ENCODE assay signal across 11 cellular contexts in genomic region chr18:59834267-59834666, GRCh38.
DNase-seq lines count a peak whose midpoint lies in the region; ATAC-seq, FAIRE-seq and TF ChIP-seq lines count a peak whose summit lies in the region.
"Had no signal": no experiment of that assay in that cellular context is flagged by ENCODE, and none has a peak within 500 bp of the region (broad histone marks: within the 10 kb centered on the region; RNA-seq: fewer than 3 reads in every experiment).

No MANE protein-coding gene starts in this region.

- H3K79me2 ChIP-seq in GM23338 (replicated peaks; ENCODE audit: insufficient read depth) (no peaks in the 10 kb centered on the region), HepG2 (ENCODE audit: insufficient read depth, low read length) (no peaks in the 10 kb centered on the region)

- H3K4me2 ChIP-seq in GM23338, result peak overlapping the region; percentile 22
- no peak overlapping the region for H3K4me2 ChIP-seq in HepG2 (ENCODE audit: low read depth, low read length)

- H3K27me3 ChIP-seq in GM23338 (ENCODE audit: insufficient read depth) (no peaks in the 10 kb centered on the region), HepG2 (ENCODE audit: control insufficient read depth in 1 of 2, insufficient read depth in 2 of 2, low read length in 2 of 2) (peaks cover 0 to 6% of the 10 kb centered on the region in 2 experiments; a peak in 1 of 5 replicates)

- TF ChIP-seq RAD21 in HepG2 (CRISPR knock-in tag; IDR thresholded peaks at IDR 0.05), result no peak

- H3K9me3 ChIP-seq in HepG2 (ENCODE audit: low read length), result no peaks in the 10 kb centered on the region

- TF ChIP-seq CTCF in GM23338 (conservative IDR thresholded peaks at IDR 0.05; ENCODE audit: low read depth in 2 of 2) (no peak), HepG2 (CRISPR knock-in tag; IDR thresholded peaks at IDR 0.05) (no peak)

- no TSS peak for BruUV-seq in HepG2 (replicated peaks; lab: Mats Ljungman, UMichigan)

- H3K4me3 ChIP-seq in GM23338 (peak overlapping the region; percentile 18; the same call in 1 of the 2 replicates), HepG2 (replicated peaks in 1 of 3; ENCODE audit: insufficient read depth in 1 of 3, low read depth in 2 of 3, low read length in 3 of 3) (no peak overlapping the region)

- H3F3A ChIP-seq in GM23338 (replicated peaks; ENCODE audit: low read depth), result no peaks in the 10 kb centered on the region

- peak; percentile 23 to 34 for DNase-seq in activated T-cell treated with anti-CD3 and anti-CD28 coated beads, Interleukin-2, amount 50 U/mL, for 72 hours
- DNase-seq in activated T-cell treated with anti-CD3 and anti-CD28 coated beads for 4 hours (no peak), GM23338 (ENCODE audit: low spot score) (no peak), HepG2 (ENCODE audit: low spot score) (no peak), T-cell (no peak), kidney tubule cell (ENCODE audit: low spot score) (no peak)
- DNase-seq: EL, NCI-H1436 treated with DMSO at 0.1 percent for 48 hours had no signal

- H3K4me1 Mint-ChIP-seq in activated T-cell treated with anti-CD3 and anti-CD28 coated beads, Interleukin-2, amount 50 U/mL, for 72 hours (ENCODE audit: low read depth), result peaks cover 16% of the 10 kb centered on the region
- H3K4me1 Mint-ChIP-seq in GM23338 (peaks cover 33% of the 10 kb centered on the region), T-cell (peaks cover 0 to 2% (median 0%) of the 10 kb centered on the region in 3 donors)
- H3K4me1 Mint-ChIP-seq in stimulated activated memory B cell treated with anti-CD40 and anti-IgM and Interleukin-4, amounts not matched to agents 10 μg/mL and 1 μg/mL and 100 μg/mL, for 72 hours, result peaks cover 22% of the 10 kb centered on the region

- no peaks in the 10 kb centered on the region for H3K9me3 Mint-ChIP-seq in activated T-cell treated with anti-CD3 and anti-CD28 coated beads, Interleukin-2, amount 50 U/mL, for 72 hours
- peaks cover 5% of the 10 kb centered on the region; the same call in 2 of the 3 replicates for H3K9me3 Mint-ChIP-seq in GM23338
- no peaks in the 10 kb centered on the region for H3K9me3 Mint-ChIP-seq in stimulated activated memory B cell treated with anti-CD40 and anti-IgM and Interleukin-4, amounts not matched to agents 10 μg/mL and 1 μg/mL and 100 μg/mL, for 72 hours
- H3K9me3 Mint-ChIP-seq in T-cell, result no peaks in the 10 kb centered on the region

- H3K27me3 Mint-ChIP-seq in activated T-cell treated with anti-CD3 and anti-CD28 coated beads, Interleukin-2, amount 50 U/mL, for 72 hours (ENCODE audit: low read depth), result peaks cover 32% of the 10 kb centered on the region
- H3K27me3 Mint-ChIP-seq in GM23338 (ENCODE audit: insufficient read depth, low read depth, poor library complexity), result peaks cover 1% of the 10 kb centered on the region
- H3K27me3 Mint-ChIP-seq in stimulated activated memory B cell treated with anti-CD40 and anti-IgM and Interleukin-4, amounts not matched to agents 10 μg/mL and 1 μg/mL and 100 μg/mL, for 72 hours, result no peaks in the 10 kb centered on the region
- H3K27me3 Mint-ChIP-seq in T-cell, result no peaks in the 10 kb centered on the region

- in situ Hi-C loops in HepG2 (cut with HindIII; ENCODE audit: extremely low pct_ligation_motif_present, low pct_unique_long_range_greater_than_20kb), result loop anchor here (25.0 kb wide), 1 partner anchor 703 kb away; no protein-coding TSS in a partner anchor

- peak; percentile 82 to 91 for ATAC-seq in activated T-cell treated with anti-CD3 and anti-CD28 coated beads, Interleukin-2, amount 50 U/mL, for 72 hours (replicated peaks in 1 of 2)
- ATAC-seq in GM23338 (no peak), HG03342 (IDR thresholded peaks at IDR 0.05; ENCODE audit: unreplicated experiment) (peak; percentile 46), HepG2 (no peak), T-cell (replicated peaks in 1 of 4) (no peak)
- peak; percentile 67 for ATAC-seq in stimulated activated memory B cell treated with anti-CD40 and anti-IgM and Interleukin-4, amounts not matched to agents 10 μg/mL and 1 μg/mL and 100 μg/mL, for 72 hours

- H3K4me1 ChIP-seq in GM23338 (ENCODE audit: insufficient read depth), result peaks cover 37% of the 10 kb centered on the region
- no peaks in the 10 kb centered on the region for H3K4me1 ChIP-seq in HepG2 (ENCODE audit: insufficient read depth, low read length)

- CTCF ChIA-PET in HepG2 (lab: Yijun Ruan, JAX; ENCODE audit: low intra/inter-chr PET ratio, low total read pairs), result no interaction called here
- CTCF ChIA-PET in T-cell (lab: Charles Lee), result no interaction called here

- H3K27ac Mint-ChIP-seq in activated T-cell treated with anti-CD3 and anti-CD28 coated beads, Interleukin-2, amount 50 U/mL, for 72 hours, result peak overlapping the region; percentile 30
- H3K27ac Mint-ChIP-seq in GM23338, result no peak overlapping the region; the same call in 1 of the 2 replicates
- H3K27ac Mint-ChIP-seq in stimulated activated memory B cell treated with anti-CD40 and anti-IgM and Interleukin-4, amounts not matched to agents 10 μg/mL and 1 μg/mL and 100 μg/mL, for 72 hours, result no peak overlapping the region
- H3K27ac Mint-ChIP-seq in T-cell, result no peak overlapping the region

- intact Hi-C loops in HepG2 (cut with micrococcal nuclease; ENCODE audit: unreplicated experiment), result loop anchor here (10.0 kb wide), 2 partner anchors 141 to 581 kb away; no protein-coding TSS in a partner anchor

- no peak for FAIRE-seq in HepG2 (lab: Jason Lieb, UNC)
- FAIRE-seq: HTR-8/SVneo had no signal

- H4K20me1 ChIP-seq in GM23338 (replicated peaks; ENCODE audit: insufficient read depth), result no peaks in the 10 kb centered on the region
- no peaks in the 10 kb centered on the region for H4K20me1 ChIP-seq in HepG2 (ENCODE audit: insufficient read depth, low read length)

- H3K36me3 ChIP-seq in GM23338 (ENCODE audit: insufficient read depth) (no peaks in the 10 kb centered on the region), HepG2 (replicated peaks in 1 of 2; ENCODE audit: control insufficient read depth in 1 of 2, insufficient read depth in 2 of 2, low read length in 2 of 2) (no peaks in the 10 kb centered on the region)

- peak overlapping the region; percentile 5 to 71 for H3K4me3 Mint-ChIP-seq in activated T-cell treated with anti-CD3 and anti-CD28 coated beads, Interleukin-2, amount 50 U/mL, for 72 hours
- H3K4me3 Mint-ChIP-seq in GM23338 (no peak overlapping the region), T-cell (no peak overlapping the region)
- H3K4me3 Mint-ChIP-seq in stimulated activated memory B cell treated with anti-CD40 and anti-IgM and Interleukin-4, amounts not matched to agents 10 μg/mL and 1 μg/mL and 100 μg/mL, for 72 hours, result peak overlapping the region; percentile 39

- POLR2A ChIA-PET in HepG2 (lab: Yijun Ruan, JAX), result no interaction called here
- POLR2A ChIA-PET in T-cell (lab: Charles Lee), result no interaction called here

- no peaks in the 10 kb centered on the region for H3K36me3 Mint-ChIP-seq in activated T-cell treated with anti-CD3 and anti-CD28 coated beads, Interleukin-2, amount 50 U/mL, for 72 hours (ENCODE audit: insufficient read depth in 2 of 2)
- H3K36me3 Mint-ChIP-seq in GM23338 (ENCODE audit: low read depth) (no peaks in the 10 kb centered on the region), T-cell (no peaks in the 10 kb centered on the region)
- no peaks in the 10 kb centered on the region for H3K36me3 Mint-ChIP-seq in stimulated activated memory B cell treated with anti-CD40 and anti-IgM and Interleukin-4, amounts not matched to agents 10 μg/mL and 1 μg/mL and 100 μg/mL, for 72 hours

- H3K9ac ChIP-seq in HepG2 (ENCODE audit: insufficient read depth, low read depth, low read length), result no peak overlapping the region

- no peak for TF ChIP-seq POLR2A in HepG2 (IDR thresholded peaks at IDR 0.05; ENCODE audit: insufficient read depth in 1 of 2, low read depth in 2 of 2, low read length in 2 of 2)

- H2AFZ ChIP-seq in GM23338 (no peak overlapping the region), HepG2 (ENCODE audit: low read length) (no peak overlapping the region)

- 4% methylated on average over 3 of the region's 3 CpGs for WGBS in HepG2 (ENCODE audit: low lambda C conversion rate)

- TF ChIP-seq EP300 in HepG2 (IDR thresholded peaks at IDR 0.05; ENCODE audit: low read depth in 2 of 2, low read length in 2 of 2) (no peak), HepG2 (CRISPR knock-in tag; IDR thresholded peaks at IDR 0.05; ENCODE audit: borderline replicate concordance) (no peak)

- H3K27ac ChIP-seq in GM23338 (ENCODE audit: low read depth), result 0 out of 2 replicates have a peak overlapping the region, but pooled peaks have one; percentile 16
- no peak overlapping the region for H3K27ac ChIP-seq in HepG2 (ENCODE audit: extremely low read length, insufficient read depth, low read length)

- no peaks in the 10 kb centered on the region for H3K9me2 ChIP-seq in GM23338 (ENCODE audit: insufficient read depth)

TF ChIP-seq in GM23338, 12 proteins besides CTCF, POLR2A, EP300 and RAD21 (continues in another document):
- TF ChIP-seq EZH2phosphoT487 (IDR thresholded peaks at IDR 0.05; ENCODE audit: unreplicated experiment) (no peak), ZNF114 (CRISPR knock-in tag; IDR thresholded peaks at IDR 0.05) (no peak)

Comparison
In these comparisons a context has a peak if more than half of its experiments do, and no peak if none do; other contexts are left out.
1. DNase-seq: peak in activated T-cell treated with anti-CD3 and anti-CD28 coated beads, Interleukin-2, amount 50 U/mL, for 72 hours (2 of 2); none in activated T-cell treated with anti-CD3 and anti-CD28 coated beads for 4 hours (single experiment), GM23338 (single experiment), HepG2 (single experiment), T-cell (0 of 34) and kidney tubule cell (single experiment).
2. ATAC-seq: peak in activated T-cell treated with anti-CD3 and anti-CD28 coated beads, Interleukin-2, amount 50 U/mL, for 72 hours (2 of 2), HG03342 (single experiment) and stimulated activated memory B cell treated with anti-CD40 and anti-IgM and Interleukin-4, amounts not matched to agents 10 μg/mL and 1 μg/mL and 100 μg/mL, for 72 hours (single experiment); none in GM23338 (single experiment), HepG2 (single experiment) and T-cell (0 of 4).
3. H3K4me3 Mint-ChIP-seq: peak in activated T-cell treated with anti-CD3 and anti-CD28 coated beads, Interleukin-2, amount 50 U/mL, for 72 hours (2 of 2) and stimulated activated memory B cell treated with anti-CD40 and anti-IgM and Interleukin-4, amounts not matched to agents 10 μg/mL and 1 μg/mL and 100 μg/mL, for 72 hours (single experiment); none in GM23338 (single experiment) and T-cell (0 of 3).